In genomic region chr2:85797959-85798358, GRCh38 we compare ENCODE assay signal across 9 cellular contexts. TPM values are rescaled to one million over a fixed set of nuclear protein-coding genes. Genes with fewer than 3 reads are reported as not detected.
DNase-seq lines count a peak whose midpoint lies in the region; ATAC-seq and TF ChIP-seq lines count a peak whose summit lies in the region.
"Had no signal": no experiment of that assay in that cellular context is flagged by ENCODE, and none has a peak within 500 bp of the region (broad histone marks: within the 10 kb centered on the region; RNA-seq: fewer than 3 reads in every experiment).

No MANE protein-coding gene starts in this region.

- H3K4me3 Mint-ChIP-seq in WTC11: no peak overlapping the region
- H3K4me3 Mint-ChIP-seq in type B pancreatic cell: no peak overlapping the region
- H3K4me3 Mint-ChIP-seq: CD4-positive, CD25-positive, alpha-beta regulatory T cell had no signal

- H3K27me3 Mint-ChIP-seq in WTC11 (ENCODE audit: low read depth): peaks cover 7% of the 10 kb centered on the region; the same call in 1 of the 2 replicates
- peaks cover 9% of the 10 kb centered on the region for H3K27me3 Mint-ChIP-seq in type B pancreatic cell

- DNase-seq in NCI-H524 (lab: John Stamatoyannopoulos, UW): peak; percentile 29 to 66
- no peak for DNase-seq in NCI-H524 treated with DMSO at 0.1 percent for 48 hours (lab: John Stamatoyannopoulos, UW)
- no peak for DNase-seq in WTC11 (ENCODE audit: low spot score)
- no peak for DNase-seq in right cardiac atrium
- no peak for DNase-seq in type B pancreatic cell (ENCODE audit: extremely low spot score, unreplicated experiment)
- DNase-seq in activated T-cell treated with anti-CD3 and anti-CD28 coated beads, Interleukin-2, amount 50 U/mL, for 1 hour: no peak
- DNase-seq: CD4-positive, CD25-positive, alpha-beta regulatory T cell had no signal

- 0 out of 2 replicates have a peak, but pooled peaks have one; percentile 13 for TF ChIP-seq CTCF in WTC11 (IDR thresholded peaks at IDR 0.05)
- TF ChIP-seq CTCF in type B pancreatic cell (conservative IDR thresholded peaks at IDR 0.05): peak; percentile 71

- CTCF ChIA-PET in WTC11 (lab: Charles Lee): interaction anchor here (0.6 to 2.3 kb wide), 17 partner anchors 9 to 196 kb away, joined by 3 to 19 read pairs (median 4); partner anchors contain the start of gene ATOH8

- no peak overlapping the region for H3K27ac Mint-ChIP-seq in WTC11
- no peak overlapping the region for H3K27ac Mint-ChIP-seq in type B pancreatic cell
- H3K27ac Mint-ChIP-seq: CD4-positive, CD25-positive, alpha-beta regulatory T cell had no signal

- WGBS in right cardiac atrium: 40% methylated on average over 4 of the region's 4 CpGs

- no peak overlapping the region for H3K4me3 ChIP-seq in right cardiac atrium (ENCODE audit: low read length)

- peak; percentile 73 for ATAC-seq in WTC11
- peak; percentile 13 to 43 for ATAC-seq in right cardiac atrium
- ATAC-seq in HG03460 (IDR thresholded peaks at IDR 0.05; ENCODE audit: unreplicated experiment): no peak
- ATAC-seq in HG03196 (IDR thresholded peaks at IDR 0.05; ENCODE audit: unreplicated experiment): no peak

- no peaks in the 10 kb centered on the region for H3K36me3 Mint-ChIP-seq in WTC11
- no peaks in the 10 kb centered on the region for H3K36me3 Mint-ChIP-seq in type B pancreatic cell
- H3K36me3 Mint-ChIP-seq: CD4-positive, CD25-positive, alpha-beta regulatory T cell had no signal

- POLR2A ChIA-PET in WTC11 (lab: Charles Lee): no interaction called here

- peaks cover 33% of the 10 kb centered on the region for H3K4me1 ChIP-seq in right cardiac atrium (ENCODE audit: control insufficient read depth, insufficient read depth, low read length)

- no peaks in the 10 kb centered on the region for H3K9me3 ChIP-seq in right cardiac atrium (ENCODE audit: control insufficient read depth, low read length)

- intact Hi-C loops in right cardiac atrium (cut with DNase I): loop anchor here in 3 of 4 donors (5.0 to 10.0 kb wide), 3 partner anchors 46 to 66 kb away; partner anchors contain the start of gene ATOH8 (in 1 of the 3)

- H3K4me1 Mint-ChIP-seq in WTC11 (no peaks in the 10 kb centered on the region), type B pancreatic cell (ENCODE audit: unreplicated experiment) (peaks cover 38% of the 10 kb centered on the region)
- H3K4me1 Mint-ChIP-seq: CD4-positive, CD25-positive, alpha-beta regulatory T cell had no signal

- no peaks in the 10 kb centered on the region for H3K27me3 ChIP-seq in right cardiac atrium (ENCODE audit: control insufficient read depth, insufficient read depth)

- peaks cover 8% of the 10 kb centered on the region; the same call in 1 of the 2 replicates for H3K9me3 Mint-ChIP-seq in WTC11
- H3K9me3 Mint-ChIP-seq in type B pancreatic cell: no peaks in the 10 kb centered on the region

- no peak overlapping the region for H3K27ac ChIP-seq in right cardiac atrium (ENCODE audit: low read length)

TF ChIP-seq in WTC11, 78 proteins besides CTCF, POLR2A, EP300 and RAD21:
- TF ChIP-seq ZNF423 (CRISPR knock-in tag; IDR thresholded peaks at IDR 0.05) (no peak), ZNF532 (CRISPR knock-in tag; IDR thresholded peaks at IDR 0.05; ENCODE audit: borderline replicate concordance) (no peak), USF2 (CRISPR knock-in tag; IDR thresholded peaks at IDR 0.05) (no peak), MXD4 (CRISPR knock-in tag; IDR thresholded peaks at IDR 0.05; ENCODE audit: borderline replicate concordance) (no peak), MYBL2 (CRISPR knock-in tag; IDR thresholded peaks at IDR 0.05) (no peak), ATF3 (CRISPR knock-in tag; conservative IDR thresholded peaks at IDR 0.05) (no peak), ZBTB21 (CRISPR knock-in tag; IDR thresholded peaks at IDR 0.05; ENCODE audit: borderline replicate concordance) (no peak), ZNF232 (CRISPR knock-in tag; IDR thresholded peaks at IDR 0.05) (no peak), IRF1 (CRISPR knock-in tag; IDR thresholded peaks at IDR 0.05) (no peak), FOXJ3 (CRISPR knock-in tag; IDR thresholded peaks at IDR 0.05; ENCODE audit: borderline replicate concordance) (no peak), RORB (CRISPR knock-in tag; IDR thresholded peaks at IDR 0.05) (no peak), TP53 (CRISPR knock-in tag; IDR thresholded peaks at IDR 0.05) (no peak)

RNA-seq across cellular contexts. Expression of gene ATOH8, which starts 44.2 kb away (rescaled TPM):
- 0.23 to 0.81 TPM (median 0.57 TPM) in 3 replicates for total RNA-seq in WTC11 (2021)
- total RNA-seq in right cardiac atrium: 10 to 100 TPM; 35.7 to 55.5 (median 45.7) TPM
- polyA plus RNA-seq in right cardiac atrium: 57.8 TPM
- 1.8 and 13.7 TPM in 2 replicates for total RNA-seq in type B pancreatic cell (ENCODE audit: low replicate concordance)
- total RNA-seq: CD4-positive, CD25-positive, alpha-beta regulatory T cell had no signal
- polyA plus RNA-seq: CD4-positive, CD25-positive, alpha-beta regulatory T cell had no signal

Comparison
In these comparisons a context has a peak if more than half of its experiments do, and no peak if none do; other contexts are left out.
1. DNase-seq: peak in NCI-H524 (2 of 2); none in NCI-H524 treated with DMSO at 0.1 percent for 48 hours (single experiment), WTC11 (single experiment), right cardiac atrium (0 of 3), type B pancreatic cell (single experiment) and activated T-cell treated with anti-CD3 and anti-CD28 coated beads, Interleukin-2, amount 50 U/mL, for 1 hour (single experiment).
2. ATAC-seq: peak in WTC11 (single experiment) and right cardiac atrium (2 of 2); none in HG03460 (single experiment) and HG03196 (single experiment).